Comparison of ENCODE assay signal across 22 cellular contexts in the genomic region with DNA sequence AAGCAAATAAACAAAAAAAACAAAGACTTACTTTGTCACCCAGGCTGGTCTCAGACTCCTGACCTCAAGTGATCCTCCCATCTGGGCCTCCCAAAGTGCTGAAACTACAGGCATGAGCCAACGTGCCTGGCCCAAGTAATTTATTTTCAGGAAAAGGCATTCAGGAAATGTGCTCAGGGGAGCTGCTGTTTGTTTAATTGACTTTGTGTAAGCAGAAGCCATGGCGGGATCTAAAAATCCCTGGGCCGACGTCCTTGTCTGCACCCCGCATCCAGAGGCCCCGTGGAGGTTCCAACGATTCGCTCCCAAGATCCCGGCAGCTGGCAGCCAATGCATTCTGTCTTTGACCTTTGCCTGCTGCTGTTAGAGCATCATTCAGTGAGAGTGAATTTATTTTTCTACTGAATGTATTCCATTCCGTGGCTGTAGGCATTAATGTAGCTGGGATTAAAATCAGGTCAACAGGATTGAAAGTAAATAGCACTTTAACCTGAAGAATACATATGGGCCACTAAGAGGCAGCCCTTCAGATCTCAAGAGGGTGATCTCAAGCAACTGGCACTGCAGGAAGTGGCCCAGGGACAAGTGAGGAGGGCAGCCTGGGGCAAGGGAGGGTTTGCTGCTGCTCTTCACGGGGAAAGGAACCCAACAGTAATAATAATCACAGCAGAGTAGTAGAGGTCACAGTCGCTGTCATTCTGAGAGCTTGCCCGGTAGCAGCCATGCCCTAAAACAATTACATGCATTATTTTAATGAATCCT.
DNase-seq lines count a peak whose midpoint lies in the region; ATAC-seq, FAIRE-seq and TF ChIP-seq lines count a peak whose summit lies in the region.
"Had no signal": no experiment of that assay in that cellular context is flagged by ENCODE, and none has a peak within 500 bp of the region (broad histone marks: within the 10 kb centered on the region; RNA-seq: fewer than 3 reads in every experiment).

No MANE protein-coding gene starts in this region.

- TF ChIP-seq EP300 in esophagus muscularis mucosa (IDR thresholded peaks at IDR 0.05), result no peak

- no peak for FAIRE-seq in GM12891 (lab: Jason Lieb, UNC)
- FAIRE-seq: TTC549 had no signal

- WGBS in esophagus muscularis mucosa, result 67% methylated on average over 13 of the region's 13 CpGs

- no peaks in the 10 kb centered on the region for H3K27me3 ChIP-seq in left lung
- no peaks in the 10 kb centered on the region for H3K27me3 ChIP-seq in esophagus muscularis mucosa
- H3K27me3 ChIP-seq: brain microvascular endothelial cell, hepatocyte had no signal

- intact Hi-C loops in left lung (cut with DNase I), result no loop called here
- intact Hi-C loops in esophagus muscularis mucosa (cut with DNase I), result no loop called here
- intact Hi-C loops in left colon (cut with DNase I, micrococcal nuclease), result no loop called here

- H3K9me3 ChIP-seq in left lung (no peaks in the 10 kb centered on the region), esophagus muscularis mucosa (no peaks in the 10 kb centered on the region)
- H3K9me3 ChIP-seq: HAP-1 had no signal

- ATAC-seq in left lung (peak; percentile 84), left colon (no peak)
- ATAC-seq: activated CD4-positive, alpha-beta T cell treated with anti-CD3 and anti-CD28 coated beads for 36 hours; natural killer cell treated with Interleukin-12 subunit alpha and Interleukin-12 subunit beta and Interleukin-15 and Interleukin-18, amount 100 ng/mL, for 72 hours had no signal

- H3K4me3 ChIP-seq in left lung (no peak overlapping the region), esophagus muscularis mucosa (no peak overlapping the region)
- H3K4me3 ChIP-seq: HAP-1, hepatocyte had no signal

- no peaks in the 10 kb centered on the region for H3K36me3 ChIP-seq in left lung
- no peaks in the 10 kb centered on the region for H3K36me3 ChIP-seq in esophagus muscularis mucosa
- H3K36me3 ChIP-seq: brain microvascular endothelial cell, HAP-1 had no signal

- no peak for TF ChIP-seq POLR2A in esophagus muscularis mucosa (IDR thresholded peaks at IDR 0.05; ENCODE audit: low read depth)
- TF ChIP-seq POLR2A in GM12891 (IDR thresholded peaks at IDR 0.05; ENCODE audit: low read depth, low read length), result no peak

- H3K27ac ChIP-seq in left lung (peak overlapping the region in 1 of 2 donors; percentile 37), esophagus muscularis mucosa (replicated peaks in 1 of 4) (peak overlapping the region in 1 of 4 donors; percentile 26)
- H3K27ac ChIP-seq: brain microvascular endothelial cell, hepatocyte had no signal

- peak; percentile 86 for DNase-seq in DMS53 treated with DMSO at 0.1 percent for 48 hours (lab: John Stamatoyannopoulos, UW; ENCODE audit: unreplicated experiment)
- peak; percentile 58 for DNase-seq in NCI-H1417 treated with DMSO at 0.1 percent for 48 hours (lab: John Stamatoyannopoulos, UW)
- peak; percentile 91 to 96 for DNase-seq in NCI-H524 (lab: John Stamatoyannopoulos, UW)
- DNase-seq in left lung, result peak; percentile 73
- DNase-seq in esophagus muscularis mucosa (ENCODE audit: extremely low spot score), result no peak
- DNase-seq in NK-92 (lab: John Stamatoyannopoulos, UW; ENCODE audit: unreplicated experiment), result no peak
- DNase-seq in GM12891 (ENCODE audit: insufficient read length, low spot score), result no peak
- no peak for DNase-seq in left colon
- DNase-seq: activated CD4-positive, alpha-beta T cell treated with anti-CD3 and anti-CD28 coated beads for 36 hours; activated naive CD8-positive, alpha-beta T cell treated with anti-CD3 and anti-CD28 coated beads, Interleukin-2, amount 10 ng/mL, durations not matched to agents 7 days and 5 days; brain microvascular endothelial cell; cortex of kidney; GDM1; islet precursor cell; mesendoderm; SHP77; stimulated activated naive CD4-positive, alpha-beta T cell treated with Interleukin-2 at 50 U/mL for 16 hours; trophoblast cell had no signal

- no peaks in the 10 kb centered on the region for H3K4me1 ChIP-seq in left lung
- H3K4me1 ChIP-seq in esophagus muscularis mucosa, result peaks cover 21 to 59% (median 33%) of the 10 kb centered on the region in 4 donors
- H3K4me1 ChIP-seq: HAP-1 had no signal

- TF ChIP-seq CTCF in left lung (IDR thresholded peaks at IDR 0.05) (no peak), esophagus muscularis mucosa (IDR thresholded peaks at IDR 0.05) (no peak)

TF ChIP-seq in GM12891, 5 proteins besides CTCF, POLR2A, EP300 and RAD21:
- TF ChIP-seq TAF1 (IDR thresholded peaks at IDR 0.05; ENCODE audit: low read depth, low read length) (no peak), POU2F2 (IDR thresholded peaks at IDR 0.05; ENCODE audit: low read depth, low read length) (no peak), POLR2AphosphoS5 (IDR thresholded peaks at IDR 0.05; ENCODE audit: low read depth, low read length) (no peak), PAX5 (IDR thresholded peaks at IDR 0.05; ENCODE audit: insufficient read depth, low read length, severe bottlenecking) (no peak), SPI1 (IDR thresholded peaks at IDR 0.05; ENCODE audit: low read depth, low read length) (no peak)
TF ChIP-seq in GM12891: peak in this region for 0.

Comparison
In these comparisons a context has a peak if more than half of its experiments do, and no peak if none do; other contexts are left out.
1. DNase-seq: peak in DMS53 treated with DMSO at 0.1 percent for 48 hours (single experiment), NCI-H1417 treated with DMSO at 0.1 percent for 48 hours (single experiment), NCI-H524 (2 of 2) and left lung (2 of 2); none in esophagus muscularis mucosa (single experiment), NK-92 (single experiment), GM12891 (single experiment) and left colon (0 of 2).